10 cellular contexts compared by ENCODE assay signal in genomic region chr9:10855847-10856246, GRCh38.
A peak's percentile ranks its signal among the peaks of the same experiment; 100 is the strongest.
DNase-seq lines count a peak whose midpoint lies in the region; ATAC-seq, FAIRE-seq and TF ChIP-seq lines count a peak whose summit lies in the region.
"Had no signal": no experiment of that assay in that cellular context is flagged by ENCODE, and none has a peak within 500 bp of the region (broad histone marks: within the 10 kb centered on the region; RNA-seq: fewer than 3 reads in every experiment).

No MANE protein-coding gene starts in this region.

- TF ChIP-seq CTCF in dorsolateral prefrontal cortex (IDR thresholded peaks at IDR 0.05 in 54 of 56, conservative IDR thresholded peaks at IDR 0.05 in 2 of 56; ENCODE audit: low read depth in 1 of 56, partially characterized antibody in 56 of 56) (peak in 52 of 56 donors; percentile 14 to 66 (median 46)), neural progenitor cell (IDR thresholded peaks at IDR 0.05) (peak; percentile 72)

- H4K20me1 ChIP-seq in neural progenitor cell (ENCODE audit: low read depth): no peaks in the 10 kb centered on the region

- peak; percentile 8 for DNase-seq in HuH-7 (ENCODE audit: low spot score)
- peak; percentile 51 for DNase-seq in NCI-H748 treated with DMSO at 0.1 percent for 48 hours (lab: John Stamatoyannopoulos, UW)
- no peak for DNase-seq in dorsolateral prefrontal cortex
- peak; percentile 63 for DNase-seq in neural progenitor cell (ENCODE audit: low spot score)
- no peak for DNase-seq in frontal cortex (ENCODE audit: low spot score in 2 of 2)
- DNase-seq in activated naive CD8-positive, alpha-beta T cell treated with anti-CD3 and anti-CD28 coated beads, Interleukin-2, amount 50 U/mL, for 24 hours: no peak
- DNase-seq in activated CD8-positive, alpha-beta memory T cell treated with anti-CD3 and anti-CD28 coated beads for 24 hours: no peak
- DNase-seq: SHP77 treated with DMSO at 0.1 percent for 48 hours had no signal

- H3F3A ChIP-seq in neural progenitor cell (ENCODE audit: low read depth): no peaks in the 10 kb centered on the region

- FAIRE-seq in frontal cortex (lab: Jason Lieb, UNC): no peak
- FAIRE-seq: endometrium had no signal

- no peak overlapping the region for H3K9ac ChIP-seq in neural progenitor cell

- no peak for ATAC-seq in HG03521 (IDR thresholded peaks at IDR 0.05; ENCODE audit: unreplicated experiment)
- no peak for ATAC-seq in activated naive CD8-positive, alpha-beta T cell treated with anti-CD3 and anti-CD28 coated beads, Interleukin-2, amount 50 U/mL, for 24 hours

- H3K4me1 ChIP-seq in neural progenitor cell: no peaks in the 10 kb centered on the region

- H3K27ac ChIP-seq in dorsolateral prefrontal cortex: no peak overlapping the region
- H3K27ac ChIP-seq in neural progenitor cell: no peak overlapping the region

- H3K27me3 Mint-ChIP-seq in neural progenitor cell (ENCODE audit: insufficient read depth, low read depth): no peaks in the 10 kb centered on the region
- no peaks in the 10 kb centered on the region for H3K27me3 Mint-ChIP-seq in activated naive CD8-positive, alpha-beta T cell treated with anti-CD3 and anti-CD28 coated beads, Interleukin-2, amount 50 U/mL, for 24 hours

- H3K9me3 Mint-ChIP-seq in neural progenitor cell: peaks cover 5% of the 10 kb centered on the region
- H3K9me3 Mint-ChIP-seq in activated naive CD8-positive, alpha-beta T cell treated with anti-CD3 and anti-CD28 coated beads, Interleukin-2, amount 50 U/mL, for 24 hours: peaks cover 16% of the 10 kb centered on the region

- intact Hi-C loops in dorsolateral prefrontal cortex (cut with DNase I): no loop called here

- H3K4me3 ChIP-seq in dorsolateral prefrontal cortex: no peak overlapping the region
- no peak overlapping the region for H3K4me3 ChIP-seq in neural progenitor cell

- H3K36me3 Mint-ChIP-seq in neural progenitor cell: no peaks in the 10 kb centered on the region
- no peaks in the 10 kb centered on the region for H3K36me3 Mint-ChIP-seq in activated naive CD8-positive, alpha-beta T cell treated with anti-CD3 and anti-CD28 coated beads, Interleukin-2, amount 50 U/mL, for 24 hours (ENCODE audit: low read depth)

- no peaks in the 10 kb centered on the region for H3K36me3 ChIP-seq in neural progenitor cell

- H2AFZ ChIP-seq in neural progenitor cell (replicated peaks): no peak overlapping the region

- no peak overlapping the region for H3K27ac Mint-ChIP-seq in neural progenitor cell
- H3K27ac Mint-ChIP-seq in activated naive CD8-positive, alpha-beta T cell treated with anti-CD3 and anti-CD28 coated beads, Interleukin-2, amount 50 U/mL, for 24 hours: no peak overlapping the region

- H3K27me3 ChIP-seq in dorsolateral prefrontal cortex (no peaks in the 10 kb centered on the region), neural progenitor cell (no peaks in the 10 kb centered on the region)

- no peak overlapping the region for H3K4me2 ChIP-seq in neural progenitor cell

- H3K9me3 ChIP-seq in neural progenitor cell (ENCODE audit: low read depth): no peaks in the 10 kb centered on the region

- H3K79me2 ChIP-seq in neural progenitor cell (ENCODE audit: low read depth): no peaks in the 10 kb centered on the region

- H3K4me3 Mint-ChIP-seq in neural progenitor cell: no peak overlapping the region
- H3K4me3 Mint-ChIP-seq in activated naive CD8-positive, alpha-beta T cell treated with anti-CD3 and anti-CD28 coated beads, Interleukin-2, amount 50 U/mL, for 24 hours: no peak overlapping the region

- H3K4me1 Mint-ChIP-seq in neural progenitor cell: no peaks in the 10 kb centered on the region
- H3K4me1 Mint-ChIP-seq in activated naive CD8-positive, alpha-beta T cell treated with anti-CD3 and anti-CD28 coated beads, Interleukin-2, amount 50 U/mL, for 24 hours: no peaks in the 10 kb centered on the region

Comparison
In these comparisons a context has a peak if more than half of its experiments do, and no peak if none do; other contexts are left out.
1. DNase-seq: peak in HuH-7 (single experiment), NCI-H748 treated with DMSO at 0.1 percent for 48 hours (single experiment) and neural progenitor cell (single experiment); none in dorsolateral prefrontal cortex (0 of 10), frontal cortex (0 of 2), activated naive CD8-positive, alpha-beta T cell treated with anti-CD3 and anti-CD28 coated beads, Interleukin-2, amount 50 U/mL, for 24 hours (single experiment) and activated CD8-positive, alpha-beta memory T cell treated with anti-CD3 and anti-CD28 coated beads for 24 hours (single experiment).